In the genomic region with DNA sequence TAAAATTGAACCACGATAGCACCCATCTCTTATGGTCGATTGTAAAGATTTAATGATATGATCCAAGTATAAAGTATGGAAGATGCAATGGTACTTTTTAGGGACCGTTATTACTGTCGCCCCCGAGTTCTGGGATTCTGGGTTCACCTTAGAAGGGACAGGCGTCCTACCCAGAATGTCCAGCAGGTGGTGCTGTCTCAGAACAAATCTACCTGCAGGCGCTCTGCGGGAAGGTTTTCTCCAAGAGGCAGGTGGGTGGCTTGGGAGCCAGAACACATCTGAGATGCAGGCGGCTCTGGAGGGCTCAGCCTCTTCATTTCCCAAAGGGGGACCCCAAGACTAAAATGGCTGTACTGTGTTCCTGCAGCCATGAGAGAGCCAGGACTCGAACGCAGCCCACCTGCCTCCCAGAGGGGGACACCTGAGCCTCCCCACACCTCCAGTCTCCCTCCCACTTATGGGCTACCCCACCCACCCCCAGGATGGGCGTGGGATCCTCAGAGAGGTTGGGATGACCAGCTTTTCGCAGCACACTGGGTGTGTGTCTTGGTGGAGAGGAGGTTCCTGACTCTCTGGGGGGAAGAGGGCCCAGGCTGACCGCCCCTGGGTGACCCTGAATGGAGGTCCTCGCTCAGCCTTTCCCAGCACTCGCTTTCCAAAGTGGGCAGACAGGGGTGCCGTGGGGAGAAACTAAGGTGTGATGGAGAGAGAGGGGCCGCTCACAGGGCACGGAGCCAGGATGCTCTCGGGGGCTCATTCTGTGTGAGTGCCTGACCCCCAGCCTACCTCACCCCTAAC, we compare ENCODE assay signal across 8 cellular contexts. TPM values are rescaled to one million over a fixed set of nuclear protein-coding genes. Genes with fewer than 3 reads are reported as not detected.
A peak's percentile ranks its signal among the peaks of the same experiment; 100 is the strongest.
DNase-seq lines count a peak whose midpoint lies in the region; ATAC-seq and TF ChIP-seq lines count a peak whose summit lies in the region.

No MANE protein-coding gene starts in this region.

- ATAC-seq in HG03135 (IDR thresholded peaks at IDR 0.05; ENCODE audit: unreplicated experiment) (no peak), GM21528 (IDR thresholded peaks at IDR 0.05; ENCODE audit: low FRiP score, unreplicated experiment) (no peak)

- no peak for TF ChIP-seq POLR2A in spleen (IDR thresholded peaks at IDR 0.05)

- 39 to 52% (median 47%) methylated on average over 18 to 20 of the region's 20 CpGs for WGBS in spleen, 5 donors

- H3K9me2 ChIP-seq in DOHH2 (replicated peaks; ENCODE audit: control insufficient read depth, low read length): no peaks in the 10 kb centered on the region
- no peaks in the 10 kb centered on the region for H3K9me2 ChIP-seq in SU-DHL-6 (replicated peaks; ENCODE audit: insufficient read depth, low read length)

- intact Hi-C loops in spleen (cut with DNase I; ENCODE audit: low total_unique reads): loop anchor here (5.0 kb wide), 1 partner anchor 327 kb away; no protein-coding TSS in a partner anchor

- H3K9me3 ChIP-seq in DOHH2 (ENCODE audit: control insufficient read depth, insufficient read depth, low read length) (no peaks in the 10 kb centered on the region), SU-DHL-6 (ENCODE audit: insufficient read depth, low read length) (no peaks in the 10 kb centered on the region), spleen (no peaks in the 10 kb centered on the region)

- H3K27me3 ChIP-seq in DOHH2 (ENCODE audit: control insufficient read depth, low read length) (peaks cover 30% of the 10 kb centered on the region), SU-DHL-6 (ENCODE audit: low read length) (no peaks in the 10 kb centered on the region), spleen (replicated peaks in 1 of 7) (peaks cover 0 to 54% (median 2%) of the 10 kb centered on the region in 7 donors)

- H3K4me3 ChIP-seq in DOHH2 (ENCODE audit: low read length): no peak overlapping the region
- no peak overlapping the region for H3K4me3 ChIP-seq in SU-DHL-6 (ENCODE audit: insufficient read depth, low read length, poor library complexity, severe bottlenecking)
- no peak overlapping the region for H3K4me3 ChIP-seq in spleen

- no peaks in the 10 kb centered on the region for H3K36me3 ChIP-seq in DOHH2 (ENCODE audit: control insufficient read depth, low read length)
- H3K36me3 ChIP-seq in SU-DHL-6 (ENCODE audit: low read length): no peaks in the 10 kb centered on the region
- no peaks in the 10 kb centered on the region for H3K36me3 ChIP-seq in spleen

- TF ChIP-seq CTCF in DOHH2 (IDR thresholded peaks at IDR 0.05; ENCODE audit: low read depth, low read length, poor library complexity, severe bottlenecking): peak; percentile 93
- peak; percentile 96 for TF ChIP-seq CTCF in SU-DHL-6 (IDR thresholded peaks at IDR 0.05; ENCODE audit: insufficient read depth, low read length, poor library complexity, severe bottlenecking)
- TF ChIP-seq CTCF in spleen (IDR thresholded peaks at IDR 0.05 in 8 of 11, conservative IDR thresholded peaks at IDR 0.05 in 3 of 11): peak; percentile 74 to 96 (median 90)

- DNase-seq in LHCN-M2 (ENCODE audit: low read depth): peak; percentile 29
- DNase-seq in amniotic epithelial cell (ENCODE audit: low read depth): peak; percentile 38
- DNase-seq in hippocampal formation (lab: John Stamatoyannopoulos, UW): peak; percentile 31 to 66
- DNase-seq in spleen: peak; percentile 87

- H3K79me2 ChIP-seq in DOHH2 (ENCODE audit: control insufficient read depth, low read length): no peaks in the 10 kb centered on the region
- H3K79me2 ChIP-seq in SU-DHL-6 (ENCODE audit: insufficient read depth, low read length): no peaks in the 10 kb centered on the region

- no peaks in the 10 kb centered on the region for H4K20me1 ChIP-seq in DOHH2 (ENCODE audit: control insufficient read depth, insufficient read depth, low read depth, low read length)
- no peaks in the 10 kb centered on the region for H4K20me1 ChIP-seq in SU-DHL-6 (ENCODE audit: low read depth, low read length)

- no peak overlapping the region for H2AFZ ChIP-seq in SU-DHL-6 (ENCODE audit: low read depth, low read length, severe bottlenecking)

- H3F3A ChIP-seq in DOHH2 (ENCODE audit: control insufficient read depth, insufficient read depth) (no peaks in the 10 kb centered on the region), SU-DHL-6 (ENCODE audit: insufficient read depth) (no peaks in the 10 kb centered on the region)

- no peak overlapping the region for H3K4me2 ChIP-seq in DOHH2 (ENCODE audit: low read length)
- no peak overlapping the region for H3K4me2 ChIP-seq in SU-DHL-6 (ENCODE audit: low read depth, low read length, poor library complexity, severe bottlenecking)

- no peak overlapping the region for H3K9ac ChIP-seq in SU-DHL-6 (ENCODE audit: low read length)

- H3K27ac ChIP-seq in DOHH2 (ENCODE audit: low read depth, low read length) (no peak overlapping the region), SU-DHL-6 (ENCODE audit: low read depth, low read length) (no peak overlapping the region), spleen (no peak overlapping the region)

- H3K4me1 ChIP-seq in DOHH2 (ENCODE audit: control insufficient read depth, low read length) (no peaks in the 10 kb centered on the region), spleen (peaks cover 0 to 5% (median 0%) of the 10 kb centered on the region in 6 donors)

RNA-seq across cellular contexts. Expression of a gene that starts 28.1 kb away (rescaled TPM):
- total RNA-seq in LHCN-M2 (2014; rRNA removed) (18.3 and 20.3 TPM in 2 replicates), spleen (1 to 10 TPM; 1.5 to 8.8 (median 4.5) TPM)
- polyA plus RNA-seq in LHCN-M2 (2012): 7.8 TPM
- polyA plus RNA-seq in spleen: 1 to 10 TPM in 2 of 3 donors, under 1 TPM in 1; 0.93 to 2.4 (median 1.2) TPM

Comparison
In these comparisons a context has a peak if more than half of its experiments do, and no peak if none do; other contexts are left out.
1. DNase-seq: peak in every context shown above with its lines; median percentile 87 in spleen; 48 in hippocampal formation; 38 in amniotic epithelial cell; 29 in LHCN-M2.